8 cellular contexts compared by ENCODE assay signal in genomic region chr2:68715353-68716041, GRCh38. TPM values are rescaled to one million over a fixed set of nuclear protein-coding genes. Genes with fewer than 3 reads are reported as not detected.
DNase-seq lines count a peak whose midpoint lies in the region; ATAC-seq and TF ChIP-seq lines count a peak whose summit lies in the region.

No MANE protein-coding gene starts in this region.

- H3K36me3 Mint-ChIP-seq in CD8-positive, alpha-beta memory T cell: no peaks in the 10 kb centered on the region
- no peaks in the 10 kb centered on the region for H3K36me3 Mint-ChIP-seq in activated naive CD4-positive, alpha-beta T cell treated with anti-CD3 and anti-CD28 coated beads for 36 hours (ENCODE audit: low read depth)

- no peaks in the 10 kb centered on the region for H3K9me3 ChIP-seq in CD8-positive, alpha-beta memory T cell (ENCODE audit: low read length)
- no peaks in the 10 kb centered on the region for H3K9me3 ChIP-seq in sigmoid colon

- intact Hi-C loops in activated naive CD4-positive, alpha-beta T cell treated with anti-CD3 and anti-CD28 coated beads for 36 hours (cut with micrococcal nuclease): loop anchor here (1.0 to 5.0 kb wide), 3 partner anchors 53 to 463 kb away; partner anchors contain the start of gene PPP3R1
- intact Hi-C loops in Right ventricle myocardium superior (cut with DNase I): loop anchor here (10.0 kb wide), 1 partner anchor 231 kb away; no protein-coding TSS in a partner anchor
- intact Hi-C loops in sigmoid colon (cut with DNase I): loop anchor here (5.0 kb wide), 1 partner anchor 248 kb away; the partner anchor contains the start of genes APLF and FBXO48

- POLR2A ChIA-PET in CD8-positive, alpha-beta memory T cell (lab: Charles Lee): interaction anchor here (0.5 to 1.2 kb wide), 2 partner anchors 19 to 36 kb away, joined by 3 read pairs; partner anchors contain the start of gene ARHGAP25

- TF ChIP-seq CTCF in sigmoid colon (IDR thresholded peaks at IDR 0.05): peak in 3 of 4 experiments; percentile 37 to 61 (median 46)

- peak in 4 of 5 donors; percentile 38 to 67 (median 49) for DNase-seq in CD8-positive, alpha-beta memory T cell
- DNase-seq in NCI-H69 (lab: John Stamatoyannopoulos, UW): peak; percentile 64
- peak; percentile 72 for DNase-seq in activated naive CD4-positive, alpha-beta T cell treated with anti-CD3 and anti-CD28 coated beads for 36 hours
- DNase-seq in Right ventricle myocardium superior: peak; percentile 46
- no peak for DNase-seq in sigmoid colon

- ATAC-seq in GM18861 (IDR thresholded peaks at IDR 0.05; ENCODE audit: unreplicated experiment) (peak; percentile 40), HG03095 (IDR thresholded peaks at IDR 0.05; ENCODE audit: unreplicated experiment) (peak; percentile 46), Right ventricle myocardium superior (ENCODE audit: poor library complexity) (peak; percentile 66), GM18520 (IDR thresholded peaks at IDR 0.05; ENCODE audit: unreplicated experiment) (no peak)

- CTCF ChIA-PET in CD8-positive, alpha-beta memory T cell (lab: Charles Lee): interaction anchor here (0.7 to 3.8 kb wide), 10 partner anchors 11 to 231 kb away, joined by 3 to 26 read pairs (median 3); partner anchors contain the start of gene ARHGAP25
- CTCF ChIA-PET in activated naive CD4-positive, alpha-beta T cell treated with anti-CD3 and anti-CD28 coated beads for 36 hours (lab: Charles Lee): interaction anchor here (0.8 to 5.8 kb wide), 11 partner anchors 12 to 251 kb away, joined by 3 to 43 read pairs (median 9); partner anchors contain the start of gene ARHGAP25

- H3K27me3 ChIP-seq in CD8-positive, alpha-beta memory T cell (ENCODE audit: insufficient read depth, low read length, poor library complexity, severe bottlenecking): no peaks in the 10 kb centered on the region
- H3K27me3 ChIP-seq in sigmoid colon: no peaks in the 10 kb centered on the region

- no peak for TF ChIP-seq POLR2A in sigmoid colon (IDR thresholded peaks at IDR 0.05)

- peaks cover 0 to 3% of the 10 kb centered on the region in 2 donors for H3K27me3 Mint-ChIP-seq in CD8-positive, alpha-beta memory T cell
- no peaks in the 10 kb centered on the region for H3K27me3 Mint-ChIP-seq in activated naive CD4-positive, alpha-beta T cell treated with anti-CD3 and anti-CD28 coated beads for 36 hours (ENCODE audit: low read depth)

- 31 to 60% methylated on average over 13 of the region's 13 CpGs for WGBS in sigmoid colon, 2 donors

- no peak overlapping the region for H3K27ac ChIP-seq in CD8-positive, alpha-beta memory T cell (ENCODE audit: low read depth, low read length)
- no peak overlapping the region for H3K27ac ChIP-seq in sigmoid colon

- peaks cover 63% of the 10 kb centered on the region in 3 donors for H3K4me1 Mint-ChIP-seq in CD8-positive, alpha-beta memory T cell
- H3K4me1 Mint-ChIP-seq in activated naive CD4-positive, alpha-beta T cell treated with anti-CD3 and anti-CD28 coated beads for 36 hours (ENCODE audit: low read depth): peaks cover 73% of the 10 kb centered on the region

- H3K36me3 ChIP-seq in CD8-positive, alpha-beta memory T cell (ENCODE audit: insufficient read depth, low read length): no peaks in the 10 kb centered on the region
- H3K36me3 ChIP-seq in sigmoid colon: no peaks in the 10 kb centered on the region

- H3K4me3 ChIP-seq in CD8-positive, alpha-beta memory T cell (ENCODE audit: low read length): peak overlapping the region; percentile 38
- H3K4me3 ChIP-seq in sigmoid colon: no peak overlapping the region

- H3K4me3 Mint-ChIP-seq in CD8-positive, alpha-beta memory T cell: peak overlapping the region in 6 of 7 donors; percentile 8 to 75 (median 30)
- H3K4me3 Mint-ChIP-seq in activated naive CD4-positive, alpha-beta T cell treated with anti-CD3 and anti-CD28 coated beads for 36 hours: no peak overlapping the region

- peaks cover 63% of the 10 kb centered on the region for H3K4me1 ChIP-seq in CD8-positive, alpha-beta memory T cell (ENCODE audit: insufficient read depth, low read length)
- H3K4me1 ChIP-seq in sigmoid colon: peaks cover 0 to 5% (median 0%) of the 10 kb centered on the region in 4 donors

- peak overlapping the region in 7 of 8 donors; percentile 56 to 90 (median 79) for H3K27ac Mint-ChIP-seq in CD8-positive, alpha-beta memory T cell
- H3K27ac Mint-ChIP-seq in activated naive CD4-positive, alpha-beta T cell treated with anti-CD3 and anti-CD28 coated beads for 36 hours: peak overlapping the region; percentile 83

- TF ChIP-seq EP300 in sigmoid colon (IDR thresholded peaks at IDR 0.05): no peak

- no peaks in the 10 kb centered on the region for H3K9me3 Mint-ChIP-seq in CD8-positive, alpha-beta memory T cell
- H3K9me3 Mint-ChIP-seq in activated naive CD4-positive, alpha-beta T cell treated with anti-CD3 and anti-CD28 coated beads for 36 hours: no peaks in the 10 kb centered on the region

RNA-seq across cellular contexts. Expression of gene ARHGAP25, which starts 19.1 kb away (rescaled TPM):
- total RNA-seq in CD8-positive, alpha-beta memory T cell: 10 to 100 TPM; 74.7 to 75.2 TPM
- polyA plus RNA-seq in CD8-positive, alpha-beta memory T cell: 200 TPM
- 10 to 100 TPM; 43.0 to 46.7 TPM for total RNA-seq in activated naive CD4-positive, alpha-beta T cell treated with anti-CD3 and anti-CD28 coated beads for 36 hours
- total RNA-seq in Right ventricle myocardium superior: 7.3 TPM
- total RNA-seq in sigmoid colon: 1 to 10 TPM; 2.6 to 6.4 (median 5.7) TPM
- 10 to 100 TPM in 1 of 3 donors, 1 to 10 TPM in 2; 2.8 to 18.1 (median 7.2) TPM for polyA plus RNA-seq in sigmoid colon
